ENCODE assay signal across 8 cellular contexts in the genomic region with DNA sequence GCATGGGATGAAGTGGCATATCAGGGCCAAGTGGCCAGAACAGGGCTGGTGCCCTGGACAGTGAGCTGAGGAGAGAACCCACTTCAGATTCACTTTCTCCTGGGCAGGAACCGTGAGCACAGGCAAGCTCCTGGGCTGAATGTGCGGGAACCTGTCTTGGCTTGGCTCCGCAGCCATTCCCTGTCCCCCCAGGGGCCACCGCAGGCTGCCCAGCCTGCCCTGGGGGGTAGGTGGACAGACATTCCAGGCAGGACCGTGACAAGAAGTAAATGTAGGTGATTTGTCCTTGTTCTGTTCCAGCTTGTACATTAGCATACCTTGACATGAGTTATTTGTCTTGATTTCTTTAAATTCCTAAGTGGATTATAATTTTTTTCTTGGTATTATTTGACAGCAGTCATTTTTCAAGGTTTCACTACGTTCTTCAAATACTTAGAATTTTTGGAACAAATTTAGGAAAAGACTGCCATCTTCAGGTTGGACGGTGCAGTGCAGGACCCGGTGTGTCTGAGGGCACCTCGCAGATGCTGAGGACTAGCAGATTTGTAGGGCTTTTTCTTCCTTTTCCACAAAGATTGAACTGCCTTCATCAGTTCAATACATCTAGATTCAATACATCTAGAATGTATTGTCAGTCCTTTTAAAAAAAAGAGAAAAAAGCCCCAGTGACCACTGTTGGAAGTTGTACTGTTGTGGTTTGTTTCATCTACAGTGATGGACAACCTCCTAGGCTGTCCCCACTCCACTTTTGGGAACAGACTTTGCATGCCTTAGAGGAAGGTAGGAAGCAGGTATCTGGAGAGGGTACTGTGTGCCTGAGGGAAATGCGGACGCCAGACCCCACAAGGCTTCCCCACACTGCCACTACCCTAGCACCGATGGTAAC.
A peak's percentile ranks its signal among the peaks of the same experiment; 100 is the strongest.
DNase-seq lines count a peak whose midpoint lies in the region; ATAC-seq and TF ChIP-seq lines count a peak whose summit lies in the region.

No MANE protein-coding gene starts in this region.

- H3K27me3 ChIP-seq in body of pancreas: no peaks in the 10 kb centered on the region

- WGBS in body of pancreas, 2 donors: 36 to 43% methylated on average over 12 of the region's 12 CpGs

- H3K4me3 ChIP-seq in LNCaP clone FGC (ENCODE audit: low read depth, low read length): no peak overlapping the region
- no peak overlapping the region for H3K4me3 ChIP-seq in body of pancreas

- H3K27ac ChIP-seq in body of pancreas: peak overlapping the region; percentile 53 to 63 (median 54)

- ATAC-seq in activated CD4-positive, CD25-positive, alpha-beta regulatory T cell treated with anti-CD3 and anti-CD28 coated beads, Interleukin-2, amount 50 U/mL, for 24 hours: no peak
- ATAC-seq in body of pancreas (peak; percentile 80), GM18870 (IDR thresholded peaks at IDR 0.05; ENCODE audit: unreplicated experiment) (no peak)

- H3K4me1 ChIP-seq in body of pancreas: peaks cover 29% of the 10 kb centered on the region

- no peaks in the 10 kb centered on the region for H3K9me3 ChIP-seq in body of pancreas

- peak; percentile 6 for DNase-seq in activated CD4-positive, CD25-positive, alpha-beta regulatory T cell treated with anti-CD3 and anti-CD28 coated beads, Interleukin-2, amount 50 U/mL, for 16 hours (ENCODE audit: low read depth, low spot score)
- DNase-seq in LNCaP clone FGC (ENCODE audit: low read depth) (no peak), SKM-1 treated with dmso at 0.1 percent for 144 hours (lab: John Stamatoyannopoulos, UW; ENCODE audit: unreplicated experiment) (peak; percentile 25), body of pancreas (peak; percentile 69 to 84 (median 77)), iris pigment epithelial cell (ENCODE audit: low read depth) (peak; percentile 59)
- peak in 3 of 4 experiments; percentile 26 to 36 (median 34) for DNase-seq in stimulated activated CD4-positive, alpha-beta T cell treated with anti-CD3 and anti-CD28 coated beads, Interleukin-1b, Interleukin-23, amount 100 ng/mL, for 24 hours (ENCODE audit: low read depth in 4 of 4, low spot score in 1 of 4)

- no peaks in the 10 kb centered on the region for H3K36me3 ChIP-seq in body of pancreas (replicated peaks in 1 of 2; ENCODE audit: insufficient read depth in 1 of 2, low read depth in 2 of 2)

- intact Hi-C loops in body of pancreas (cut with DNase I): loop anchor here (5.0 kb wide), 1 partner anchor 562 kb away; no protein-coding TSS in a partner anchor

- peak; percentile 85 for TF ChIP-seq CTCF in LNCaP clone FGC (IDR thresholded peaks at IDR 0.05; ENCODE audit: control insufficient read depth, extremely low read depth, insufficient read depth)
- peak; percentile 69 to 97 (median 89) for TF ChIP-seq CTCF in body of pancreas (IDR thresholded peaks at IDR 0.05)

- no peak for TF ChIP-seq POLR2A in body of pancreas (IDR thresholded peaks at IDR 0.05)
